Comparison of ENCODE assay signal across 9 cellular contexts in genomic region chr7:152615052-152615741, GRCh38.
A peak's percentile ranks its signal among the peaks of the same experiment; 100 is the strongest.
DNase-seq lines count a peak whose midpoint lies in the region; ATAC-seq and TF ChIP-seq lines count a peak whose summit lies in the region.
"Had no signal": no experiment of that assay in that cellular context is flagged by ENCODE, and none has a peak within 500 bp of the region (broad histone marks: within the 10 kb centered on the region; RNA-seq: fewer than 3 reads in every experiment).

No MANE protein-coding gene starts in this region.

- TF ChIP-seq CTCF in testis (IDR thresholded peaks at IDR 0.05), result no peak

- H3K36me3 ChIP-seq in SJCRH30 (no peaks in the 10 kb centered on the region), testis (ENCODE audit: low read depth, missing control alignments) (no peaks in the 10 kb centered on the region)

- H3K36me3 Mint-ChIP-seq in activated naive CD4-positive, alpha-beta T cell treated with anti-CD3 and anti-CD28 coated beads, Interleukin-2, amount 50 U/mL, for 72 hours, result peaks cover 1 to 4% of the 10 kb centered on the region in 2 donors

- H3K9me3 ChIP-seq in SJCRH30 (replicated peaks) (no peaks in the 10 kb centered on the region), testis (no peaks in the 10 kb centered on the region)

- peak; percentile 55 for DNase-seq in NCI-H1694 (lab: John Stamatoyannopoulos, UW)
- DNase-seq in SJCRH30, result peak; percentile 43 to 72
- peak; percentile 26 for DNase-seq in iPS-NIHi11 (ENCODE audit: low spot score)
- DNase-seq in testis, result peak; percentile 73
- no peak for DNase-seq in activated naive CD4-positive, alpha-beta T cell treated with anti-CD3 and anti-CD28 coated beads, Interleukin-2, amount 50 U/mL, for 72 hours (ENCODE audit: low spot score in 2 of 2)
- DNase-seq in activated CD4-positive, alpha-beta T cell treated with anti-CD3 and anti-CD28 coated beads for 1 hour, result no peak
- DNase-seq: activated CD8-positive, alpha-beta memory T cell treated with anti-CD3 and anti-CD28 coated beads, Interleukin-2, amount 50 U/mL, for 4 hours had no signal

- peak overlapping the region; percentile 34 for H3K4me3 ChIP-seq in SJCRH30
- no peak overlapping the region for H3K4me3 ChIP-seq in testis
- H3K4me3 ChIP-seq: GM12878 had no signal

- H3K27ac Mint-ChIP-seq in activated naive CD4-positive, alpha-beta T cell treated with anti-CD3 and anti-CD28 coated beads, Interleukin-2, amount 50 U/mL, for 72 hours, result no peak overlapping the region

- no peak overlapping the region for H3K27ac ChIP-seq in SJCRH30
- peak overlapping the region; percentile 68 to 82 for H3K27ac ChIP-seq in testis

- TF ChIP-seq POLR2A in testis (IDR thresholded peaks at IDR 0.05), result no peak

- no peak for ATAC-seq in activated naive CD4-positive, alpha-beta T cell treated with anti-CD3 and anti-CD28 coated beads, Interleukin-2, amount 50 U/mL, for 72 hours
- ATAC-seq in HG02759 (IDR thresholded peaks at IDR 0.05; ENCODE audit: unreplicated experiment), result no peak
- ATAC-seq: GM12878 had no signal

- peaks cover 7% of the 10 kb centered on the region for H3K4me1 ChIP-seq in SJCRH30
- H3K4me1 ChIP-seq in testis, result peaks cover 28% of the 10 kb centered on the region

- H3K9me3 Mint-ChIP-seq in activated naive CD4-positive, alpha-beta T cell treated with anti-CD3 and anti-CD28 coated beads, Interleukin-2, amount 50 U/mL, for 72 hours, result peaks cover 0 to 3% of the 10 kb centered on the region in 2 donors

- intact Hi-C loops in testis (cut with DNase I; ENCODE audit: low total_unique reads), result no loop called here

- H3K27me3 ChIP-seq in SJCRH30 (no peaks in the 10 kb centered on the region), testis (no peaks in the 10 kb centered on the region)

- WGBS in testis, 2 donors, result 33 to 43% methylated on average over 11 to 13 of the region's 13 CpGs

Comparison
In these comparisons a context has a peak if more than half of its experiments do, and no peak if none do; other contexts are left out.
1. DNase-seq: peak in NCI-H1694 (single experiment), SJCRH30 (2 of 2), iPS-NIHi11 (single experiment) and testis (single experiment); none in activated naive CD4-positive, alpha-beta T cell treated with anti-CD3 and anti-CD28 coated beads, Interleukin-2, amount 50 U/mL, for 72 hours (0 of 2) and activated CD4-positive, alpha-beta T cell treated with anti-CD3 and anti-CD28 coated beads for 1 hour (single experiment).